8 cellular contexts compared by ENCODE assay signal in genomic region chr11:128630367-128631230, GRCh38. TPM values are rescaled to one million over a fixed set of nuclear protein-coding genes. Genes with fewer than 3 reads are reported as not detected.
DNase-seq lines count a peak whose midpoint lies in the region; ATAC-seq and TF ChIP-seq lines count a peak whose summit lies in the region.

No MANE protein-coding gene starts in this region.

- TF ChIP-seq CTCF in brain (conservative IDR thresholded peaks at IDR 0.05), result peak; percentile 87 to 92

- no peaks in the 10 kb centered on the region for H3K36me3 Mint-ChIP-seq in brain

- peak; percentile 69 for DNase-seq in NCI-H1436 (lab: John Stamatoyannopoulos, UW)
- DNase-seq in NCI-H1436 treated with DMSO at 0.1 percent for 48 hours (lab: John Stamatoyannopoulos, UW), result no peak
- peak; percentile 1 for DNase-seq in NCI-H1694 treated with DMSO at 0.1 percent for 48 hours (lab: John Stamatoyannopoulos, UW)
- DNase-seq in UCSD-AML1 (lab: John Stamatoyannopoulos, UW; ENCODE audit: unreplicated experiment), result peak; percentile 88
- peak; percentile 92 for DNase-seq in inferior parietal cortex (ENCODE audit: extremely low spot score)
- DNase-seq in stimulated activated CD4-positive, alpha-beta T cell treated with anti-CD3 and anti-CD28 coated beads, Interleukin-15, amount 100 ng/mL, for 1 hour (ENCODE audit: low read depth in 1 of 2, low spot score in 1 of 2), result peak; percentile 80 to 89

- no peaks in the 10 kb centered on the region for H3K9me3 Mint-ChIP-seq in brain

- H3K4me3 Mint-ChIP-seq in brain, result no peak overlapping the region

- H3K27me3 Mint-ChIP-seq in brain, result peaks cover 24% of the 10 kb centered on the region

- peak overlapping the region in 1 of 5 experiments; percentile 53 for H3K27ac Mint-ChIP-seq in brain

- peaks cover 6% of the 10 kb centered on the region for H3K4me1 Mint-ChIP-seq in brain

- ATAC-seq in HG02763 (IDR thresholded peaks at IDR 0.05; ENCODE audit: unreplicated experiment), result peak; percentile 48

RNA-seq across cellular contexts. Expression of gene ETS1, which starts 43.2 kb away (rescaled TPM):
- 21.1 TPM for polyA plus RNA-seq in brain (ENCODE audit: insufficient read depth, low read depth, low replicate concordance)
